ENCODE assay signal across 8 cellular contexts in the genomic region with DNA sequence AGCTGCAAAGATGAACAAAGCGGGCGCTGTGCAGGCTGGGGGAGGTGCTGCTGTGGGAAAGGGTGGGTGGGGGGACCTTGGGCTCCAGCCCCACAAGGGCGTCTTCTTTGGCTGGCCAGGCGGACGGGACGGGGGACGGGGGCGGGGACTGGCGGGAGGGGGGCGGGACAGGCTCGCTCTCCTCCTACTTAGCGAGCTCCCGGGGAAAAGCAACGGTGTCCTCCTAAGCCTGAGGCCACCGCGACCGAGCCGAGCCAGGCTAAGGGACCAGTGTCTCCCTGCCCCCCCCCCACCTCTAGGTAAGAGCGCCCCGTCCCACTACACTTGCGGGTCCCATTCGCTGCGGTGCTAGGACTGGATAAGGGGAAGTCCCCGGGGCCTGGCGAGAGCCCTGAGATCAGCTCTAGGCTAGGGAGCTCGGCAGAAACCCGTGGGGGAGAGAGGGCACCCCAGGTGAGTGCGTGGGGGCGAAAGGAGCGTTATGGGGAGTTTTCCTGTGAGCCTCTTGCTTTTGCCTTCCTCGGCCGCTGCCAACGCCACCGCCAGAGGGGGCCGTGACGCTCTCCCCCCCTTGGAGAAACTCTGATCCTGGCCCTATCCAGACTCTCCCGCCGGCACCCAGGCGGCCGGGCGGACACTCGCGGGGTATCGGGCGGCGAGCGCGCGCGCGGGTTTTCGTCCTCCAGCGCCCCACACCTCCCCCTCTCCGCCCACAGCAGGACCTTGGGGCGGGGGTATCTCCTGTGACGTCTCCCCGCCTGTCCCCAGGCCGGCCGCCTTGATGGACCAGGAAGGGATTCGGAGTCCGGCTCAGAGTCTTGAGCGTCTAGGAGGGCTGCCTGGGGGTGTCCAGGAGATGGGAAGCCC. TPM values are rescaled to one million over a fixed set of nuclear protein-coding genes. Genes with fewer than 3 reads are reported as not detected.
A peak's percentile ranks its signal among the peaks of the same experiment; 100 is the strongest.
DNase-seq lines count a peak whose midpoint lies in the region; ATAC-seq lines count a peak whose summit lies in the region.

Gene PHLDB1, plus strand, starts transcription at position 215 of the 867 bp plus-strand sequence. CDS start 6,222 bp downstream, outside the sequence.

- peaks cover 2 to 12% of the 10 kb centered on the region in 2 donors for H3K4me1 ChIP-seq in esophagus (ENCODE audit: control insufficient read depth in 2 of 2, insufficient read depth in 2 of 2, low read length in 1 of 2)

- no peaks in the 10 kb centered on the region for H3K9me3 Mint-ChIP-seq in activated T-cell treated with anti-CD3 and anti-CD28 coated beads, Interleukin-2, amount 50 U/mL, for 4 hours

- peak within 1 kb of the TSS; percentile 52 to 61 for H3K4me3 ChIP-seq in esophagus (ENCODE audit: low read depth in 1 of 2, low read length in 2 of 2)

- peak; percentile 8 to 23 for ATAC-seq in activated T-cell treated with anti-CD3 and anti-CD28 coated beads, Interleukin-2, amount 50 U/mL, for 4 hours
- ATAC-seq in GM21576 (IDR thresholded peaks at IDR 0.05; ENCODE audit: unreplicated experiment) = no peak

- peaks cover 13% of the 10 kb centered on the region for H3K27me3 Mint-ChIP-seq in activated T-cell treated with anti-CD3 and anti-CD28 coated beads, Interleukin-2, amount 50 U/mL, for 4 hours (ENCODE audit: low read depth)

- H3K4me3 Mint-ChIP-seq in activated T-cell treated with anti-CD3 and anti-CD28 coated beads, Interleukin-2, amount 50 U/mL, for 4 hours = peak within 1 kb of the TSS; percentile 70

- peaks cover 0 to 4% of the 10 kb centered on the region in 2 donors for H3K9me3 ChIP-seq in esophagus (ENCODE audit: control insufficient read depth in 2 of 2, insufficient read depth in 1 of 2, low read depth in 1 of 2, low read length in 1 of 2)

- WGBS in esophagus, 2 donors = 0 to 2% methylated on average over 46 to 62 of the region's 62 CpGs

- H3K36me3 ChIP-seq in esophagus (ENCODE audit: control insufficient read depth in 2 of 2, insufficient read depth in 2 of 2, low read length in 1 of 2) = no peaks in the 10 kb centered on the region

- peaks cover 22% of the 10 kb centered on the region for H3K4me1 Mint-ChIP-seq in activated T-cell treated with anti-CD3 and anti-CD28 coated beads, Interleukin-2, amount 50 U/mL, for 4 hours (ENCODE audit: low read depth)

- H3K36me3 Mint-ChIP-seq in activated T-cell treated with anti-CD3 and anti-CD28 coated beads, Interleukin-2, amount 50 U/mL, for 4 hours (ENCODE audit: insufficient read depth) = peaks cover 4% of the 10 kb centered on the region

- DNase-seq in NCI-H2171 treated with DMSO at 0.1 percent for 48 hours (lab: John Stamatoyannopoulos, UW) (peak; percentile 9), NCI-H2171 (lab: John Stamatoyannopoulos, UW) (no peak), NCI-H82 treated with DMSO at 0.1 percent for 48 hours (lab: John Stamatoyannopoulos, UW; ENCODE audit: unreplicated experiment) (peak; percentile 13), midbrain (lab: John Stamatoyannopoulos, UW) (peak; percentile 82)
- DNase-seq in activated T-cell treated with anti-CD3 and anti-CD28 coated beads, Interleukin-2, amount 50 U/mL, for 4 hours = peak; percentile 53
- DNase-seq in stimulated activated naive CD4-positive, alpha-beta T cell (lab: John Stamatoyannopoulos, UW) = peak; percentile 23 to 59 (median 50)

- H3K27ac ChIP-seq in esophagus (ENCODE audit: low read depth in 2 of 2, low read length in 1 of 2) = peak within 1 kb of the TSS; percentile 78 to 90

- H3K27me3 ChIP-seq in esophagus (ENCODE audit: control insufficient read depth in 1 of 2, insufficient read depth in 2 of 2, low read length in 2 of 2) = no peaks in the 10 kb centered on the region

RNA-seq across cellular contexts. Expression of gene PHLDB1, which starts in this region (rescaled TPM):
- 1 to 10 TPM in 2 of 3 donors, under 1 TPM in 1; 0.90 to 1.9 (median 1.3) TPM for total RNA-seq in activated T-cell treated with anti-CD3 and anti-CD28 coated beads, Interleukin-2, amount 50 U/mL, for 4 hours
- 10 to 100 TPM; 12.9 to 25.7 TPM for polyA plus RNA-seq in esophagus
